8 cellular contexts compared by ENCODE assay signal in genomic region chr17:45228985-45229517, GRCh38. TPM values are rescaled to one million over a fixed set of nuclear protein-coding genes. Genes with fewer than 3 reads are reported as not detected.
DNase-seq lines count a peak whose midpoint lies in the region; ATAC-seq, FAIRE-seq and TF ChIP-seq lines count a peak whose summit lies in the region.

No MANE protein-coding gene starts in this region.

- intact Hi-C loops in psoas muscle (cut with DNase I) = no loop called here
- intact Hi-C loops in uterus (cut with DNase I; ENCODE audit: low total_unique reads) = loop anchor here (5.0 kb wide), 1 partner anchor 158 kb away; no protein-coding TSS in a partner anchor

- H3K36me3 ChIP-seq in psoas muscle (ENCODE audit: insufficient read depth in 1 of 2, low read depth in 1 of 2) (no peaks in the 10 kb centered on the region), uterus (no peaks in the 10 kb centered on the region)

- ATAC-seq in HG02623 (IDR thresholded peaks at IDR 0.05; ENCODE audit: unreplicated experiment) = peak; percentile 26
- ATAC-seq in psoas muscle = peak; percentile 46 to 76 (median 56)

- TF ChIP-seq CTCF in foreskin fibroblast (IDR thresholded peaks at IDR 0.05; ENCODE audit: low read depth, low read length) = no peak
- no peak for TF ChIP-seq CTCF in psoas muscle (IDR thresholded peaks at IDR 0.05)
- peak in 1 of 4 experiments; percentile 12 for TF ChIP-seq CTCF in uterus (IDR thresholded peaks at IDR 0.05)

- H3K27ac ChIP-seq in psoas muscle = peak overlapping the region; percentile 62
- peak overlapping the region; percentile 56 to 58 for H3K27ac ChIP-seq in uterus

- H3K4me3 ChIP-seq in foreskin fibroblast (ENCODE audit: low read depth in 1 of 2, low read length in 2 of 2) = no peak overlapping the region
- H3K4me3 ChIP-seq in psoas muscle = peak overlapping the region; percentile 13
- H3K4me3 ChIP-seq in uterus = no peak overlapping the region

- TF ChIP-seq POLR2A in uterus (IDR thresholded peaks at IDR 0.05) = peak in 1 of 2 donors; percentile 32

- 63 to 77% (median 68%) methylated on average over 14 of the region's 14 CpGs for WGBS in psoas muscle, 3 donors

- H3K9me3 ChIP-seq in psoas muscle (no peaks in the 10 kb centered on the region), uterus (no peaks in the 10 kb centered on the region)

- H3K27me3 ChIP-seq in psoas muscle (ENCODE audit: insufficient read depth in 3 of 3, low read length in 2 of 3) (no peaks in the 10 kb centered on the region), uterus (no peaks in the 10 kb centered on the region)

- FAIRE-seq in RCC 7860 (lab: Jason Lieb, UNC) = no peak

- H3K4me1 ChIP-seq in psoas muscle (peaks cover 15% of the 10 kb centered on the region), uterus (no peaks in the 10 kb centered on the region)

- DNase-seq in ELF-1 (ENCODE audit: low read depth, low spot score) (peak; percentile 77), RCC 7860 (ENCODE audit: low spot score) (peak; percentile 54), foreskin fibroblast (peak; percentile 84 to 94), psoas muscle (peak; percentile 90 to 95), uterus (peak; percentile 87 to 92), NCI-H1105 (lab: John Stamatoyannopoulos, UW) (no peak)
- peak; percentile 53 to 78 for DNase-seq in activated T-helper 1 cell treated with anti-CD3 and anti-CD28 coated beads, Interleukin-2, amount 50 U/mL, for 16 hours (ENCODE audit: low read depth in 1 of 2, low spot score in 1 of 2)

RNA-seq across cellular contexts. Expression of gene FMNL1, which starts 7.4 kb away (rescaled TPM):
- total RNA-seq in psoas muscle = 1 to 10 TPM; 5.4 to 6.5 (median 6.0) TPM
- polyA plus RNA-seq in psoas muscle = 1 to 10 TPM; 1.8 to 2.4 (median 2.3) TPM
- 10 to 100 TPM in 1 of 4 donors, 1 to 10 TPM in 3; 2.6 to 12.3 (median 3.6) TPM for total RNA-seq in uterus

RNA-seq across cellular contexts. Expression of gene SPATA32, which starts 32.8 kb away (rescaled TPM):
- total RNA-seq in psoas muscle (under 1 TPM in 1 of 4 donors, not detected in 3; 0.11 TPM), uterus (not detected)
- not detected for polyA plus RNA-seq in psoas muscle
